ENCODE assay signal across 1 cellular context in the genomic region with DNA sequence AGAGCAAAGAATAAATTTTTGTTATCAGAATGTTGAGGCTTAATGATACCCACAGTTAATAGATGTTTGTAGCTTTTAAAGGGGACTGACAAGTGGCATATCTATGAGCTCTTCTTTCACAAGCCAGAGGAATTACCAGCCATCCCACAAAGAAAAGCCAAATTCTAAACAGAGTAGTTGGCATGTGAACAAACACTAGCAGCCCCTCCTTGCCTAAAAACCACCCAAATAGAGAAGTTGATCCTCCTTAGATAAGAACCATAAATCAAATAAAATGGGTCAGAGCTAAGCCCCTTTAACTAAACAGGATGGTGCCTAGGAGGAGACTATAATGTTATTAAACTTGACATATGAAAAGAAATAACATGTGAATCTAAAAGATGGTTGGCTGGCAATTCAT.
TF ChIP-seq lines count a peak whose summit lies in the region.

No MANE protein-coding gene starts in this region.

TF ChIP-seq in HepG2, 621 proteins besides CTCF, POLR2A, EP300 and RAD21:
- TF ChIP-seq ZNF839 (CRISPR knock-in tag; IDR thresholded peaks at IDR 0.05; ENCODE audit: borderline replicate concordance): no peak
